In the genomic region with DNA sequence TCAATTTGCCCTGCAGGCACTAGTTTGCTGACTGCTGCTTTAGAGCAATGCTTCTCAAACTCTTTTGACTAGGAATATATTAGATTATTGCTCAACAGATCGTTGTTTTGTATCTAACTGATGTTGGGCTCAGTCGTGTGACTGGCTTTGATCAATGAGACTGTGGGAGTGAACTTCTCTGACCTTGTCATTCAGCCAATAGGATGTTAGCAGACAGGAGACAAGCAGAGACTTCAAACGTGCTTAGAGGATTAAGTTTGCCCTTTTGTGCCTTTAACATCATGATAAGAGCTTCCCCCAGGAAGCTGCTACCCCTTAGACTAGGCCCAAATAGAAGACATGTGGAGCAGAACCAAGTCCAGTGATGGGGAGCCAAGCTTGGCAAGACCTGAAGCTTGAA, we compare ENCODE assay signal across 1 cellular context.
TF ChIP-seq lines count a peak whose summit lies in the region.

No MANE protein-coding gene starts in this region.

TF ChIP-seq in WTC11, 78 proteins besides CTCF, POLR2A, EP300 and RAD21 (continued from another document):
- no peak for TF ChIP-seq AR (CRISPR knock-in tag; IDR thresholded peaks at IDR 0.05)
- TF ChIP-seq, protein P1, sequence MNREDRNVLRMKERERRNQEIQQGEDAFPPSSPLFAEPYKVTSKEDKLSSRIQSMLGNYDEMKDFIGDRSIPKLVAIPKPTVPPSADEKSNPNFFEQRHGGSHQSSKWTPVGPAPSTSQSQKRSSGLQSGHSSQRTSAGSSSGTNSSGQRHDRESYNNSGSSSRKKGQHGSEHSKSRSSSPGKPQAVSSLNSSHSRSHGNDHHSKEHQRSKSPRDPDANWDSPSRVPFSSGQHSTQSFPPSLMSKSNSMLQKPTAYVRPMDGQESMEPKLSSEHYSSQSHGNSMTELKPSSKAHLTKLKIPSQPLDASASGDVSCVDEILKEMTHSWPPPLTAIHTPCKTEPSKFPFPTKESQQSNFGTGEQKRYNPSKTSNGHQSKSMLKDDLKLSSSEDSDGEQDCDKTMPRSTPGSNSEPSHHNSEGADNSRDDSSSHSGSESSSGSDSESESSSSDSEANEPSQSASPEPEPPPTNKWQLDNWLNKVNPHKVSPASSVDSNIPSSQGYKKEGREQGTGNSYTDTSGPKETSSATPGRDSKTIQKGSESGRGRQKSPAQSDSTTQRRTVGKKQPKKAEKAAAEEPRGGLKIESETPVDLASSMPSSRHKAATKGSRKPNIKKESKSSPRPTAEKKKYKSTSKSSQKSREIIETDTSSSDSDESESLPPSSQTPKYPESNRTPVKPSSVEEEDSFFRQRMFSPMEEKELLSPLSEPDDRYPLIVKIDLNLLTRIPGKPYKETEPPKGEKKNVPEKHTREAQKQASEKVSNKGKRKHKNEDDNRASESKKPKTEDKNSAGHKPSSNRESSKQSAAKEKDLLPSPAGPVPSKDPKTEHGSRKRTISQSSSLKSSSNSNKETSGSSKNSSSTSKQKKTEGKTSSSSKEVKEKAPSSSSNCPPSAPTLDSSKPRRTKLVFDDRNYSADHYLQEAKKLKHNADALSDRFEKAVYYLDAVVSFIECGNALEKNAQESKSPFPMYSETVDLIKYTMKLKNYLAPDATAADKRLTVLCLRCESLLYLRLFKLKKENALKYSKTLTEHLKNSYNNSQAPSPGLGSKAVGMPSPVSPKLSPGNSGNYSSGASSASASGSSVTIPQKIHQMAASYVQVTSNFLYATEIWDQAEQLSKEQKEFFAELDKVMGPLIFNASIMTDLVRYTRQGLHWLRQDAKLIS (CRISPR knock-in tag; IDR thresholded peaks at IDR 0.05; ENCODE audit: borderline replicate concordance): no peak
- TF ChIP-seq, protein P2, sequence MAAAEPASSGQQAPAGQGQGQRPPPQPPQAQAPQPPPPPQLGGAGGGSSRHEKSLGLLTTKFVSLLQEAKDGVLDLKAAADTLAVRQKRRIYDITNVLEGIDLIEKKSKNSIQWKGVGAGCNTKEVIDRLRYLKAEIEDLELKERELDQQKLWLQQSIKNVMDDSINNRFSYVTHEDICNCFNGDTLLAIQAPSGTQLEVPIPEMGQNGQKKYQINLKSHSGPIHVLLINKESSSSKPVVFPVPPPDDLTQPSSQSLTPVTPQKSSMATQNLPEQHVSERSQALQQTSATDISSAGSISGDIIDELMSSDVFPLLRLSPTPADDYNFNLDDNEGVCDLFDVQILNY (CRISPR knock-in tag; IDR thresholded peaks at IDR 0.05): no peak
